13 cellular contexts compared by ENCODE assay signal in genomic region chr12:92546259-92546825, GRCh38.
DNase-seq lines count a peak whose midpoint lies in the region; ATAC-seq and TF ChIP-seq lines count a peak whose summit lies in the region.
"Had no signal": no experiment of that assay in that cellular context is flagged by ENCODE, and none has a peak within 500 bp of the region (broad histone marks: within the 10 kb centered on the region; RNA-seq: fewer than 3 reads in every experiment).

No MANE protein-coding gene starts in this region.

- intact Hi-C loops in stomach (cut with DNase I; ENCODE audit: low total_unique reads), result no loop called here

- H3K9me2 ChIP-seq in MM.1S (replicated peaks; ENCODE audit: insufficient read depth, low read length), result no peaks in the 10 kb centered on the region

- no peak overlapping the region for H3K27ac ChIP-seq in MM.1S (ENCODE audit: low read length)
- peak overlapping the region; percentile 28 to 62 (median 38) for H3K27ac ChIP-seq in stomach
- H3K27ac ChIP-seq: BLaER1 treated with 17β-estradiol and CSF1 and Interleukin-3, amounts not matched to agents 10 nM and 100 nM; PC-9; right atrium auricular region had no signal

- no peaks in the 10 kb centered on the region for H4K20me1 ChIP-seq in MM.1S (ENCODE audit: insufficient read depth, low read length)
- H4K20me1 ChIP-seq: BLaER1 treated with 17β-estradiol and CSF1 and Interleukin-3, amounts not matched to agents 10 nM and 100 nM had no signal

- WGBS in stomach, 5 donors, result 36 to 55% (median 47%) methylated on average over 5 of the region's 5 CpGs

- H2AFZ ChIP-seq in MM.1S (ENCODE audit: low read length), result peak overlapping the region; percentile 26; the same call in 1 of the 2 replicates
- H2AFZ ChIP-seq: PC-9 had no signal

- H3K4me3 ChIP-seq in MM.1S (ENCODE audit: low read length), result no peak overlapping the region
- H3K4me3 ChIP-seq in stomach, result no peak overlapping the region
- H3K4me3 ChIP-seq: BLaER1 treated with 17β-estradiol and CSF1 and Interleukin-3, amounts not matched to agents 10 nM and 100 nM; PC-9; right atrium auricular region had no signal

- no peaks in the 10 kb centered on the region for H3K9me3 ChIP-seq in MM.1S (replicated peaks; ENCODE audit: insufficient read depth, low read length)
- H3K9me3 ChIP-seq in stomach, result no peaks in the 10 kb centered on the region
- H3K9me3 ChIP-seq: right atrium auricular region had no signal

- H3K4me2 ChIP-seq in MM.1S (ENCODE audit: low read depth, low read length), result no peak overlapping the region
- H3K4me2 ChIP-seq: BLaER1 treated with 17β-estradiol and CSF1 and Interleukin-3, amounts not matched to agents 10 nM and 100 nM; PC-9 had no signal

- TF ChIP-seq CTCF in MM.1S (IDR thresholded peaks at IDR 0.05; ENCODE audit: low read length), result no peak
- TF ChIP-seq CTCF in stomach (IDR thresholded peaks at IDR 0.05), result no peak

- H3K4me1 ChIP-seq in MM.1S (ENCODE audit: low read length) (peaks cover 57% of the 10 kb centered on the region), stomach (peaks cover 22 to 67% (median 35%) of the 10 kb centered on the region in 4 donors)

- TF ChIP-seq POLR2A in stomach (IDR thresholded peaks at IDR 0.05), result no peak

- no peaks in the 10 kb centered on the region for H3K27me3 ChIP-seq in MM.1S (replicated peaks; ENCODE audit: insufficient read depth, low read length)
- H3K27me3 ChIP-seq in stomach, result no peaks in the 10 kb centered on the region
- H3K27me3 ChIP-seq: BLaER1 treated with 17β-estradiol and CSF1 and Interleukin-3, amounts not matched to agents 10 nM and 100 nM; right atrium auricular region had no signal

- H3K9ac ChIP-seq in MM.1S (ENCODE audit: low read length), result no peak overlapping the region
- H3K9ac ChIP-seq: BLaER1 treated with 17β-estradiol and CSF1 and Interleukin-3, amounts not matched to agents 10 nM and 100 nM had no signal

- H3K79me2 ChIP-seq in MM.1S (ENCODE audit: low read length), result no peaks in the 10 kb centered on the region

- DNase-seq in MM.1S, result no peak
- DNase-seq in stomach, result no peak
- DNase-seq in NCI-H2081 treated with DMSO at 0.1 percent for 48 hours (lab: John Stamatoyannopoulos, UW), result no peak
- no peak for DNase-seq in activated naive CD4-positive, alpha-beta T cell treated with Interleukin-2 at 50 U/mL for 16 hours
- no peak for DNase-seq in DMS153 treated with DMSO at 0.1 percent for 48 hours (lab: John Stamatoyannopoulos, UW; ENCODE audit: unreplicated experiment)
- DNase-seq: activated gamma-delta T cell, DND-41, natural killer cell, PC-9 had no signal

- H3F3A ChIP-seq in MM.1S (ENCODE audit: insufficient read depth, low read length), result peaks cover 14% of the 10 kb centered on the region

- no peak for TF ChIP-seq EP300 in stomach (IDR thresholded peaks at IDR 0.05)

- H3K36me3 ChIP-seq in MM.1S (replicated peaks; ENCODE audit: insufficient read depth, low read length) (no peaks in the 10 kb centered on the region), stomach (no peaks in the 10 kb centered on the region)
- H3K36me3 ChIP-seq: BLaER1 treated with 17β-estradiol and CSF1 and Interleukin-3, amounts not matched to agents 10 nM and 100 nM; right atrium auricular region had no signal

- ATAC-seq in GM19395 (IDR thresholded peaks at IDR 0.05; ENCODE audit: unreplicated experiment), result peak; percentile 31
- peak; percentile 37 for ATAC-seq in HG02943 (IDR thresholded peaks at IDR 0.05; ENCODE audit: low read depth, unreplicated experiment)
- ATAC-seq: natural killer cell had no signal
